ENCODE assay signal across 21 cellular contexts in the genomic region with DNA sequence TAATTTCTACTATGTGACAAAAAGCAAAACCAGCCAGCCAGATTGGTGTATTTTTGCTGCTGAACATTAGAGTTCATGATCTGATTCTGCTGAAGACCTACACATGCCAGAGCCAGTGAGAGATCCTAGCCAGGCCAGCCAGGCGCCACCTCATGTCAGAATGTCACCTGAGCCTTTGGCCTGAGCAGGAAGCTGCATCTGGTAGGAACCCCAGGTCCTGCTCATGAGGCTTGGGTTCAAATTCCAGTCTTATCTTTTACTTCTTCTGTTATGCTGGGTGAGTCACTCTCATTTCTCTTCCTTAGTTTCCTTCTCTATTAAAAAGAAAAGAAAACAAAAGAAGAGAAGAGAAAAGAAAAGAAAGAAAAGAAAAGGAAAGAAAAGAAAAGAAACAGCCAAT.
"Had no signal": no experiment of that assay in that cellular context is flagged by ENCODE, and none has a peak within 500 bp of the region (broad histone marks: within the 10 kb centered on the region; RNA-seq: fewer than 3 reads in every experiment).

No MANE protein-coding gene starts in this region.

- H3K9me3 ChIP-seq: lower lobe of right lung, ovary, prostate gland had no signal

- H3K4me2 ChIP-seq: neural progenitor cell had no signal

- ATAC-seq: activated T-cell treated with anti-CD3 and anti-CD28 coated beads, Interleukin-2, amount 50 U/mL, for 72 hours; heart right ventricle; left lobe of liver; lower lobe of right lung; naive thymus-derived CD4-positive, alpha-beta T cell had no signal

- H3K27ac ChIP-seq: cardiac muscle cell, heart right ventricle, lower lobe of right lung, neural progenitor cell, ovary, prostate gland, tibial artery had no signal

- H3K27me3 ChIP-seq: cardiac muscle cell, heart right ventricle, neural progenitor cell, ovary, tibial artery had no signal

- H2AFZ ChIP-seq: neural progenitor cell had no signal

- DNase-seq: activated CD4-positive, alpha-beta T cell treated with anti-CD3 and anti-CD28 coated beads for 4 hours; activated CD4-positive, alpha-beta T cell treated with anti-CD3 and anti-CD28 coated beads, Interleukin-2, amount 50 U/mL, for 48 hours; activated CD4-positive, CD25-positive, alpha-beta regulatory T cell; activated CD8-positive, alpha-beta memory T cell treated with anti-CD3 and anti-CD28 coated beads, Interleukin-2, amount 50 U/mL, for 48 hours; activated effector memory CD4-positive, alpha-beta T cell treated with Interleukin-2 at 50 U/mL for 16 hours; activated naive CD4-positive, alpha-beta T cell treated with anti-CD3 and anti-CD28 coated beads for 36 hours; activated naive CD8-positive, alpha-beta T cell treated with anti-CD3 and anti-CD28 coated beads, Interleukin-2, amount 10 ng/mL, durations not matched to agents 7 days and 5 days; activated T-cell treated with anti-CD3 and anti-CD28 coated beads, Interleukin-2, amount 50 U/mL, for 72 hours; amniotic stem cell; foreskin fibroblast; heart right ventricle; lower lobe of right lung; naive thymus-derived CD4-positive, alpha-beta T cell; ovary; stimulated activated CD4-positive, alpha-beta T cell treated with anti-CD3 and anti-CD28 coated beads, Interleukin-4, amount 100 ng/mL, for 4 hours; T-helper 9 cell; tibial artery had no signal

- H3K36me3 ChIP-seq: cardiac muscle cell, heart right ventricle, lower lobe of right lung, neural progenitor cell, ovary, prostate gland, tibial artery had no signal

- H3K4me1 ChIP-seq: heart right ventricle, lower lobe of right lung, prostate gland had no signal

- H3K4me3 ChIP-seq: cardiac muscle cell, heart right ventricle, lower lobe of right lung, neural progenitor cell, ovary, prostate gland, tibial artery had no signal
